Comparison of ENCODE assay signal across 14 cellular contexts in genomic region chr10:132469197-132469942, GRCh38.
DNase-seq lines count a peak whose midpoint lies in the region; ATAC-seq, FAIRE-seq and TF ChIP-seq lines count a peak whose summit lies in the region.
"Had no signal": no experiment of that assay in that cellular context is flagged by ENCODE, and none has a peak within 500 bp of the region (broad histone marks: within the 10 kb centered on the region; RNA-seq: fewer than 3 reads in every experiment).

No MANE protein-coding gene starts in this region.

- CTCF ChIA-PET in HepG2 (lab: Yijun Ruan, JAX; ENCODE audit: low intra/inter-chr PET ratio, low total read pairs): no interaction called here
- CTCF ChIA-PET in OCI-LY7 (lab: Charles Lee; ENCODE audit: unreplicated experiment): no interaction called here

- H3K4me2 ChIP-seq in HepG2 (ENCODE audit: low read depth, low read length) (no peak overlapping the region), OCI-LY7 (ENCODE audit: low read length) (no peak overlapping the region)

- 45% methylated on average over 16 of the region's 21 CpGs for WGBS in HepG2 (ENCODE audit: low lambda C conversion rate)
- 51 to 73% methylated on average over 15 to 21 of the region's 21 CpGs for WGBS in testis, 2 donors

- H3K36me3 ChIP-seq in HepG2 (replicated peaks in 1 of 2; ENCODE audit: control insufficient read depth in 1 of 2, insufficient read depth in 2 of 2, low read length in 2 of 2) (no peaks in the 10 kb centered on the region), testis (ENCODE audit: low read depth, missing control alignments) (no peaks in the 10 kb centered on the region), OCI-LY7 (ENCODE audit: insufficient read depth, low read length) (no peaks in the 10 kb centered on the region)
- H3K36me3 ChIP-seq: Peyer's patch had no signal

- TF ChIP-seq RAD21 in HepG2 (CRISPR knock-in tag; IDR thresholded peaks at IDR 0.05): no peak

- peaks cover 27% of the 10 kb centered on the region for H3K4me1 Mint-ChIP-seq in brain

- in situ Hi-C loops in HepG2 (cut with HindIII; ENCODE audit: extremely low pct_ligation_motif_present, low pct_unique_long_range_greater_than_20kb): no loop called here

- POLR2A ChIA-PET in HepG2 (lab: Yijun Ruan, JAX): no interaction called here
- POLR2A ChIA-PET in OCI-LY7 (lab: Charles Lee): no interaction called here

- intact Hi-C loops in HepG2 (cut with micrococcal nuclease; ENCODE audit: unreplicated experiment): no loop called here
- intact Hi-C loops in testis (cut with DNase I; ENCODE audit: low total_unique reads): loop anchor here (10.0 kb wide), 1 partner anchor 65 kb away; the partner anchor contains the start of gene INPP5A
- intact Hi-C loops in OCI-LY7 (cut with micrococcal nuclease; ENCODE audit: unreplicated experiment): no loop called here

- H3K27me3 ChIP-seq in HepG2 (ENCODE audit: control insufficient read depth in 1 of 2, insufficient read depth in 2 of 2, low read length in 2 of 2): peaks cover 22 to 59% of the 10 kb centered on the region in 2 experiments; a peak in 4 of 5 replicates
- H3K27me3 ChIP-seq in testis: no peaks in the 10 kb centered on the region
- H3K27me3 ChIP-seq: Peyer's patch had no signal

- no peaks in the 10 kb centered on the region for H4K20me1 ChIP-seq in HepG2 (ENCODE audit: insufficient read depth, low read length)
- H4K20me1 ChIP-seq in OCI-LY7 (ENCODE audit: insufficient read depth, low read length): no peaks in the 10 kb centered on the region

- H3K36me3 Mint-ChIP-seq in brain: peaks cover 4% of the 10 kb centered on the region

- peaks cover 3% of the 10 kb centered on the region for H3K27me3 Mint-ChIP-seq in brain

- TF ChIP-seq POLR2A in HepG2 (IDR thresholded peaks at IDR 0.05; ENCODE audit: insufficient read depth in 1 of 2, low read depth in 2 of 2, low read length in 2 of 2): no peak
- TF ChIP-seq POLR2A in testis (IDR thresholded peaks at IDR 0.05): no peak

- no peak for FAIRE-seq in HepG2 (lab: Jason Lieb, UNC)
- no peak for FAIRE-seq in urothelium cell line (lab: Jason Lieb, UNC)

- peaks cover 11% of the 10 kb centered on the region for H3K4me1 ChIP-seq in HepG2 (ENCODE audit: insufficient read depth, low read length)
- H3K4me1 ChIP-seq in testis: peaks cover 61% of the 10 kb centered on the region
- no peaks in the 10 kb centered on the region for H3K4me1 ChIP-seq in OCI-LY7 (ENCODE audit: insufficient read depth, low read length, poor library complexity, severe bottlenecking)

- peaks cover 9 to 27% (median 18%) of the 10 kb centered on the region in 5 experiments for H3K9me3 Mint-ChIP-seq in brain
- H3K9me3 Mint-ChIP-seq: activated CD4-positive, alpha-beta T cell treated with anti-CD3 and anti-CD28 coated beads, Interleukin-2, amount 10 ng/mL, durations not matched to agents 24 days and 14 days; activated T-helper 1 cell treated with anti-CD3 and anti-CD28 coated beads, Interleukin-12 subunit alpha, Interleukin-12 subunit beta, Interleukin-2, Interleukin-4 antibody, amounts not matched to agents 30 ng/mL and 10 ng/mL and 1 ng/mL, durations not matched to agents 14 hours and 24 hours and 36 hours; T-helper 1 cell treated with Interleukin-12 subunit alpha and Interleukin-12 subunit beta and Interleukin-4 antibody, amounts not matched to agents 30 μg/mL and 1 μg/mL, for 36 hours had no signal

- H3K9me3 ChIP-seq in HepG2 (ENCODE audit: low read length) (no peaks in the 10 kb centered on the region), testis (no peaks in the 10 kb centered on the region), OCI-LY7 (ENCODE audit: low read length) (no peaks in the 10 kb centered on the region)

- TF ChIP-seq CTCF in brain (conservative IDR thresholded peaks at IDR 0.05) (no peak), HepG2 (CRISPR knock-in tag; IDR thresholded peaks at IDR 0.05) (peak; percentile 24; the same call in 1 of the 2 replicates), testis (IDR thresholded peaks at IDR 0.05) (no peak), OCI-LY7 (conservative IDR thresholded peaks at IDR 0.05; ENCODE audit: low read length) (no peak)

- peak overlapping the region; percentile 20 to 71 (median 63) for H3K4me3 Mint-ChIP-seq in brain
- H3K4me3 Mint-ChIP-seq: activated CD4-positive, alpha-beta T cell treated with anti-CD3 and anti-CD28 coated beads, Interleukin-2, amount 10 ng/mL, durations not matched to agents 24 days and 14 days; activated T-helper 1 cell treated with anti-CD3 and anti-CD28 coated beads, Interleukin-12 subunit alpha, Interleukin-12 subunit beta, Interleukin-2, Interleukin-4 antibody, amounts not matched to agents 30 ng/mL and 10 ng/mL and 1 ng/mL, durations not matched to agents 14 hours and 24 hours and 36 hours; T-helper 1 cell treated with Interleukin-12 subunit alpha and Interleukin-12 subunit beta and Interleukin-4 antibody, amounts not matched to agents 30 μg/mL and 1 μg/mL, for 36 hours had no signal

- no peaks in the 10 kb centered on the region for H3K79me2 ChIP-seq in HepG2 (ENCODE audit: insufficient read depth, low read length)
- H3K79me2 ChIP-seq in OCI-LY7 (ENCODE audit: insufficient read depth, low read depth, low read length): no peaks in the 10 kb centered on the region

- H3K4me3 ChIP-seq in HepG2 (replicated peaks in 1 of 3; ENCODE audit: insufficient read depth in 1 of 3, low read depth in 2 of 3, low read length in 3 of 3) (no peak overlapping the region), testis (no peak overlapping the region), OCI-LY7 (ENCODE audit: low read depth, low read length, poor library complexity, severe bottlenecking) (no peak overlapping the region)
- H3K4me3 ChIP-seq: Peyer's patch had no signal

- peak overlapping the region; percentile 67 to 95 (median 89) for H3K27ac Mint-ChIP-seq in brain
- H3K27ac Mint-ChIP-seq: activated CD4-positive, alpha-beta T cell treated with anti-CD3 and anti-CD28 coated beads, Interleukin-2, amount 10 ng/mL, durations not matched to agents 24 days and 14 days; activated T-helper 1 cell treated with anti-CD3 and anti-CD28 coated beads, Interleukin-12 subunit alpha, Interleukin-12 subunit beta, Interleukin-2, Interleukin-4 antibody, amounts not matched to agents 30 ng/mL and 10 ng/mL and 1 ng/mL, durations not matched to agents 14 hours and 24 hours and 36 hours; T-helper 1 cell treated with Interleukin-12 subunit alpha and Interleukin-12 subunit beta and Interleukin-4 antibody, amounts not matched to agents 30 μg/mL and 1 μg/mL, for 36 hours had no signal

- H3K9me2 ChIP-seq in OCI-LY7 (ENCODE audit: insufficient read depth, low read length): no peaks in the 10 kb centered on the region

- DNase-seq in NCI-H1436 treated with DMSO at 0.1 percent for 48 hours (lab: John Stamatoyannopoulos, UW) (peak; percentile 79), HepG2 (ENCODE audit: low spot score) (no peak), testis (no peak), urothelium cell line (ENCODE audit: low spot score) (no peak), OCI-LY7 (ENCODE audit: low spot score) (no peak), GF-D8 (lab: John Stamatoyannopoulos, UW) (no peak)
- DNase-seq: activated CD4-positive, alpha-beta T cell treated with anti-CD3 and anti-CD28 coated beads, Interleukin-2, amount 10 ng/mL, durations not matched to agents 24 days and 14 days; KG1; mesenchymal stem cell; NCI-H2081 had no signal

- BruUV-seq in HepG2 (replicated peaks; lab: Mats Ljungman, UMichigan) (no TSS peak), OCI-LY7 (replicated peaks; lab: Mats Ljungman, UMichigan) (no TSS peak)

- H3K27ac ChIP-seq in HepG2 (ENCODE audit: extremely low read length, insufficient read depth, low read length) (no peak overlapping the region), testis (peak overlapping the region; percentile 52 to 59), OCI-LY7 (ENCODE audit: low read depth, low read length, poor library complexity, severe bottlenecking) (no peak overlapping the region)

- H3K9ac ChIP-seq in HepG2 (ENCODE audit: insufficient read depth, low read depth, low read length): no peak overlapping the region

- ATAC-seq in HepG2: peak; percentile 14; the same call in 2 of the 3 replicates

- no peak overlapping the region for H2AFZ ChIP-seq in HepG2 (ENCODE audit: low read length)
- H2AFZ ChIP-seq in OCI-LY7 (ENCODE audit: low read length): no peak overlapping the region

- TF ChIP-seq EP300 in HepG2 (IDR thresholded peaks at IDR 0.05; ENCODE audit: low read depth in 2 of 2, low read length in 2 of 2): no peak
- TF ChIP-seq EP300 in HepG2 (CRISPR knock-in tag; IDR thresholded peaks at IDR 0.05; ENCODE audit: borderline replicate concordance): no peak

TF ChIP-seq in HepG2, 621 proteins besides CTCF, POLR2A, EP300 and RAD21:
- TF ChIP-seq GLI4 (CRISPR knock-in tag; IDR thresholded peaks at IDR 0.05; ENCODE audit: borderline replicate concordance): no peak
- no peak for TF ChIP-seq ZNF180 (CRISPR knock-in tag; IDR thresholded peaks at IDR 0.05; ENCODE audit: borderline replicate concordance, low read depth)
- no peak for TF ChIP-seq RARA (CRISPR knock-in tag; IDR thresholded peaks at IDR 0.05)
- peak; percentile 23; the same call in 1 of the 2 replicates for TF ChIP-seq STAG1 (CRISPR knock-in tag; IDR thresholded peaks at IDR 0.05)

Comparison
In these comparisons a context has a peak if more than half of its experiments do, and no peak if none do; other contexts are left out.
1. H3K27ac ChIP-seq: peak in testis (2 of 2); none in HepG2 (single experiment) and OCI-LY7 (single experiment).